In the genomic region with DNA sequence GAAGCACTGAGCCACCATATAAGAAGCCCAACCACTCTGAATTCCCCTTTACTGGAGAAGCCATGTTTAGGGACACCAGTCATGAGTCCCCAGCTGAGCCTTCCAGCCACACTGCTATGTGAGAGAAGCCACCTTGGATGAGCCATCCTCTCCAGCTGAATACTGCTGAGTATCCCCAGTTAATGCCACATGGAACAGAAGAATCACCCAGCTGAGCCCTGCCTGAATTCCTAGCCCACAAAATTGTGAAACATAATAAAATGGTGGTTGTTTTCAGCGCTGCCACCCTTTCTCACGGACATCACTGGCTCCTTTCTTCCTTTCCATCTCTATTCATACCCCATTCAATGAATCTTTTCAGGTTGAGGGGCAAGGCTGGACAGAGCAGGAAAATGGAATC, we compare ENCODE assay signal across 44 cellular contexts. TPM values are rescaled to one million over a fixed set of nuclear protein-coding genes. Genes with fewer than 3 reads are reported as not detected.
"Had no signal": no experiment of that assay in that cellular context is flagged by ENCODE, and none has a peak within 500 bp of the region (broad histone marks: within the 10 kb centered on the region; RNA-seq: fewer than 3 reads in every experiment).

No MANE protein-coding gene starts in this region.

- H3K4me1 ChIP-seq: ascending aorta, body of pancreas, breast epithelium had no signal

- H3K27me3 Mint-ChIP-seq: activated naive CD4-positive, alpha-beta T cell treated with anti-CD3 and anti-CD28 coated beads, Interleukin-2, amount 50 U/mL, for 24 hours; activated naive CD8-positive, alpha-beta T cell; activated naive CD8-positive, alpha-beta T cell treated with anti-CD3 and anti-CD28 coated beads for 36 hours had no signal

- DNase-seq: activated effector memory CD4-positive, alpha-beta T cell treated with anti-CD3 and anti-CD28 coated beads, Interleukin-2, amount 50 U/mL, for 16 hours; activated effector memory CD4-positive, alpha-beta T cell treated with Interleukin-2 at 50 U/mL for 16 hours; activated gamma-delta T cell; activated gamma-delta T cell treated with Interleukin-2 at 50 U/mL for 16 hours; activated naive CD4-positive, alpha-beta T cell; activated naive CD4-positive, alpha-beta T cell treated with anti-CD3 and anti-CD28 coated beads for 36 hours; activated naive CD4-positive, alpha-beta T cell treated with anti-CD3 and anti-CD28 coated beads, Interleukin-2, amount 10 ng/mL, durations not matched to agents 7 days and 5 days; activated naive CD4-positive, alpha-beta T cell treated with anti-CD3 and anti-CD28 coated beads, Interleukin-2, amount 50 U/mL, for 16 hours; activated naive CD4-positive, alpha-beta T cell treated with Interleukin-2 at 50 U/mL for 16 hours; activated naive CD8-positive, alpha-beta T cell treated with anti-CD3 and anti-CD28 coated beads for 36 hours; activated naive CD8-positive, alpha-beta T cell treated with anti-CD3 and anti-CD28 coated beads, Interleukin-2, amount 10 ng/mL, durations not matched to agents 7 days and 5 days; activated naive CD8-positive, alpha-beta T cell treated with anti-CD3 and anti-CD28 coated beads, Interleukin-2, amount 50 U/mL, for 24 hours; activated T-cell treated with anti-CD3 and anti-CD28 coated beads, Interleukin-2, amount 50 U/mL, for 1 hour; activated T-cell treated with anti-CD3 and anti-CD28 coated beads, Interleukin-2, amount 50 U/mL, for 24 hours; activated T-cell treated with anti-CD3 and anti-CD28 coated beads, Interleukin-2, amount 50 U/mL, for 4 hours; activated T-cell treated with anti-CD3 and anti-CD28 coated beads, Interleukin-2, amount 50 U/mL, for 48 hours; activated T-cell treated with anti-CD3 and anti-CD28 coated beads, Interleukin-2, amount 50 U/mL, for 72 hours; adrenal gland; amniotic stem cell; amygdala; anterior cingulate cortex; aorta; body of pancreas; brain microvascular endothelial cell; caudate nucleus; central memory CD4-positive, alpha-beta T cell; cerebellar nuclear complex had no signal

- H3K4me3 ChIP-seq: adrenal gland, ascending aorta, body of pancreas, breast epithelium, cardiac muscle cell had no signal

- H3K4me1 Mint-ChIP-seq: activated naive CD4-positive, alpha-beta T cell treated with anti-CD3 and anti-CD28 coated beads, Interleukin-2, amount 10 ng/mL, durations not matched to agents 7 days and 5 days; activated naive CD4-positive, alpha-beta T cell treated with anti-CD3 and anti-CD28 coated beads, Interleukin-2, amount 50 U/mL, for 24 hours; activated naive CD8-positive, alpha-beta T cell treated with anti-CD3 and anti-CD28 coated beads for 36 hours; activated naive CD8-positive, alpha-beta T cell treated with anti-CD3 and anti-CD28 coated beads, Interleukin-2, amount 10 ng/mL, durations not matched to agents 7 days and 5 days; activated naive CD8-positive, alpha-beta T cell treated with anti-CD3 and anti-CD28 coated beads, Interleukin-2, amount 50 U/mL, for 24 hours; activated T-helper 17 cell treated with anti-CD3 and anti-CD28 coated beads, Interleukin-2, amount 50 U/mL, for 72 hours; central memory CD8-positive, alpha-beta T cell had no signal

- H3K36me3 ChIP-seq: adrenal gland, ascending aorta, brain microvascular endothelial cell, breast epithelium, cardiac muscle cell had no signal

- FAIRE-seq: astrocyte, bronchial epithelial cell had no signal

- H3K27ac Mint-ChIP-seq: activated naive CD4-positive, alpha-beta T cell treated with anti-CD3 and anti-CD28 coated beads for 36 hours; activated naive CD4-positive, alpha-beta T cell treated with anti-CD3 and anti-CD28 coated beads, Interleukin-2, amount 10 ng/mL, durations not matched to agents 7 days and 5 days; activated naive CD4-positive, alpha-beta T cell treated with anti-CD3 and anti-CD28 coated beads, Interleukin-2, amount 50 U/mL, for 24 hours; activated naive CD4-positive, alpha-beta T cell treated with anti-CD3 and anti-CD28 coated beads, Interleukin-2, amount 50 U/mL, for 72 hours; activated naive CD8-positive, alpha-beta T cell; activated naive CD8-positive, alpha-beta T cell treated with anti-CD3 and anti-CD28 coated beads for 36 hours; activated naive CD8-positive, alpha-beta T cell treated with anti-CD3 and anti-CD28 coated beads, Interleukin-2, amount 10 ng/mL, durations not matched to agents 7 days and 5 days; activated naive CD8-positive, alpha-beta T cell treated with anti-CD3 and anti-CD28 coated beads, Interleukin-2, amount 50 U/mL, for 24 hours; activated T-cell treated with anti-CD3 and anti-CD28 coated beads, Interleukin-2, amount 50 U/mL, for 24 hours; activated T-cell treated with anti-CD3 and anti-CD28 coated beads, Interleukin-2, amount 50 U/mL, for 72 hours; activated T-helper 1 cell treated with anti-CD3 and anti-CD28 coated beads, Interleukin-12 subunit alpha, Interleukin-12 subunit beta, Interleukin-2, Interleukin-4 antibody, amounts not matched to agents 30 ng/mL and 10 ng/mL and 1 ng/mL, durations not matched to agents 14 hours and 24 hours and 36 hours; activated T-helper 17 cell treated with anti-CD3 and anti-CD28 coated beads, Interleukin-2, amount 50 U/mL, for 72 hours; activated T-helper 2 cell treated with anti-CD3 and anti-CD28 coated beads, Interferon-gamma antibody, Interleukin-2, Interleukin-4, amounts not matched to agents 10 μg/mL and 5 μg/mL and 100 μg/mL, durations not matched to agents 14 hours and 24 hours and 36 hours; brain had no signal

- H3K27ac ChIP-seq: adrenal gland, ascending aorta, body of pancreas, brain microvascular endothelial cell, breast epithelium, cardiac muscle cell had no signal

- H3K4me3 Mint-ChIP-seq: activated naive CD4-positive, alpha-beta T cell treated with anti-CD3 and anti-CD28 coated beads for 36 hours; activated naive CD4-positive, alpha-beta T cell treated with anti-CD3 and anti-CD28 coated beads, Interleukin-2, amount 10 ng/mL, durations not matched to agents 7 days and 5 days; activated naive CD4-positive, alpha-beta T cell treated with anti-CD3 and anti-CD28 coated beads, Interleukin-2, amount 50 U/mL, for 24 hours; activated naive CD8-positive, alpha-beta T cell; activated naive CD8-positive, alpha-beta T cell treated with anti-CD3 and anti-CD28 coated beads for 36 hours; activated naive CD8-positive, alpha-beta T cell treated with anti-CD3 and anti-CD28 coated beads, Interleukin-2, amount 10 ng/mL, durations not matched to agents 7 days and 5 days; activated naive CD8-positive, alpha-beta T cell treated with anti-CD3 and anti-CD28 coated beads, Interleukin-2, amount 50 U/mL, for 24 hours; activated T-cell treated with anti-CD3 and anti-CD28 coated beads, Interleukin-2, amount 50 U/mL, for 24 hours; activated T-cell treated with anti-CD3 and anti-CD28 coated beads, Interleukin-2, amount 50 U/mL, for 4 hours; activated T-cell treated with anti-CD3 and anti-CD28 coated beads, Interleukin-2, amount 50 U/mL, for 72 hours; activated T-helper 1 cell treated with anti-CD3 and anti-CD28 coated beads, Interleukin-12 subunit alpha, Interleukin-12 subunit beta, Interleukin-2, Interleukin-4 antibody, amounts not matched to agents 30 ng/mL and 10 ng/mL and 1 ng/mL, durations not matched to agents 14 hours and 24 hours and 36 hours; activated T-helper 17 cell treated with anti-CD3 and anti-CD28 coated beads, Interleukin-2, amount 50 U/mL, for 72 hours; brain; central memory CD8-positive, alpha-beta T cell had no signal

- ATAC-seq: activated naive CD4-positive, alpha-beta T cell treated with anti-CD3 and anti-CD28 coated beads, Interleukin-2, amount 50 U/mL, for 72 hours; activated naive CD8-positive, alpha-beta T cell treated with anti-CD3 and anti-CD28 coated beads, Interleukin-2, amount 50 U/mL, for 24 hours; activated T-cell treated with anti-CD3 and anti-CD28 coated beads, Interleukin-2, amount 50 U/mL, for 4 hours; activated T-cell treated with anti-CD3 and anti-CD28 coated beads, Interleukin-2, amount 50 U/mL, for 72 hours; activated T-helper 17 cell treated with anti-CD3 and anti-CD28 coated beads, Interleukin-2, amount 50 U/mL, for 72 hours; body of pancreas had no signal

- H3K27me3 ChIP-seq: adrenal gland, ascending aorta, body of pancreas, cardiac muscle cell had no signal

- H3K36me3 Mint-ChIP-seq: activated naive CD4-positive, alpha-beta T cell treated with anti-CD3 and anti-CD28 coated beads, Interleukin-2, amount 10 ng/mL, durations not matched to agents 7 days and 5 days; activated naive CD4-positive, alpha-beta T cell treated with anti-CD3 and anti-CD28 coated beads, Interleukin-2, amount 50 U/mL, for 24 hours; brain had no signal

RNA-seq across cellular contexts. Expression of a gene that starts 22.1 kb away (rescaled TPM):
- total RNA-seq: activated naive CD4-positive, alpha-beta T cell treated with anti-CD3 and anti-CD28 coated beads for 36 hours; activated naive CD4-positive, alpha-beta T cell treated with anti-CD3 and anti-CD28 coated beads, Interleukin-2, amount 50 U/mL, for 72 hours; activated naive CD8-positive, alpha-beta T cell treated with anti-CD3 and anti-CD28 coated beads for 36 hours; activated naive CD8-positive, alpha-beta T cell treated with anti-CD3 and anti-CD28 coated beads, Interleukin-2, amount 10 ng/mL, durations not matched to agents 7 days and 5 days; activated T-cell treated with anti-CD3 and anti-CD28 coated beads, Interleukin-2, amount 50 U/mL, for 4 hours; activated T-cell treated with anti-CD3 and anti-CD28 coated beads, Interleukin-2, amount 50 U/mL, for 72 hours; activated T-helper 1 cell treated with anti-CD3 and anti-CD28 coated beads, Interleukin-12 subunit alpha, Interleukin-12 subunit beta, Interleukin-2, Interleukin-4 antibody, amounts not matched to agents 30 ng/mL and 10 ng/mL and 1 ng/mL, durations not matched to agents 14 hours and 24 hours and 36 hours; activated T-helper 17 cell treated with anti-CD3 and anti-CD28 coated beads, Interleukin-2, amount 50 U/mL, for 72 hours; activated T-helper 2 cell treated with anti-CD3 and anti-CD28 coated beads, Interferon-gamma antibody, Interleukin-2, Interleukin-4, amounts not matched to agents 10 μg/mL and 5 μg/mL and 100 μg/mL, durations not matched to agents 14 hours and 24 hours and 36 hours; adrenal gland; aorta; ascending aorta; astrocyte; body of pancreas; breast epithelium; bronchial epithelial cell; cardiac septum; cerebellum; chondrocyte had no signal
- polyA plus RNA-seq: adipose tissue, adrenal gland, aorta had no signal
